In the genomic region with DNA sequence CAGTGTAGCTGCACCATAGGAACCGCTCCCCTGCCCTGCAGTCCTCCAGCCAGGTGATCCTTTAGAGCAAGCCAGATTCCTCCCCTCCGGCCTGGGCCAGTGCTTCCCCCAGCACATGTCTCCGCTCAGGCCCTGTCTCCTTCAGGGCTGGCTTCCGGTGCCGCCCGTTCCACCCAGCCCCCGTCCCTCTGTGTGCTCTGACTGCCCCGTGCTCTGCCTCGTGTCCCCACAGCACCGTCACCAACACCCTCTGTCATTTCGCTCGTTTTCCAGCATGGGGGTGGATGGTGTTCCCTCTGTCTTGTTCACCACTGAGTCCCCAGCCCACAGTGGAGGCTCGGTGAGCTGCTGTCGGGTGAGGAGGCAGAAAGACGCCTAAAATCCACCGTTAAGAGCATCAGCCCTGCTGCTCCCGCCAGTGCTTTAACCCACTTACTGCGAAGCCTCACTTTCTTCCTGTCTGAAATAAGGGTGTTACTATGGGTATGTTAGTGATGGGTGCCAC, we compare ENCODE assay signal across 8 cellular contexts. TPM values are rescaled to one million over a fixed set of nuclear protein-coding genes. Genes with fewer than 3 reads are reported as not detected.
DNase-seq lines count a peak whose midpoint lies in the region; ATAC-seq and TF ChIP-seq lines count a peak whose summit lies in the region.

No MANE protein-coding gene starts in this region.

- H3K27me3 ChIP-seq in Peyer's patch (no peaks in the 10 kb centered on the region), hepatocyte (no peaks in the 10 kb centered on the region), smooth muscle cell (ENCODE audit: low read depth) (no peaks in the 10 kb centered on the region)

- peaks cover 0 to 13% (median 0%) of the 10 kb centered on the region in 3 donors for H3K36me3 ChIP-seq in Peyer's patch
- H3K36me3 ChIP-seq in hepatocyte (replicated peaks; ENCODE audit: insufficient read depth, low read depth), result no peaks in the 10 kb centered on the region
- H3K36me3 ChIP-seq in smooth muscle cell (ENCODE audit: low read depth), result peaks cover 4% of the 10 kb centered on the region

- whole genome bisulfite sequencing in hepatocyte (ENCODE audit: low lambda C conversion rate, missing lambda C conversion rate), result 51% methylated on average over 15 of the region's 18 CpGs
- WGBS in smooth muscle cell (ENCODE audit: low lambda C conversion rate), result 31% methylated on average over 18 of the region's 18 CpGs

- H4K20me1 ChIP-seq in hepatocyte (ENCODE audit: insufficient read depth, poor library complexity, severe bottlenecking), result peaks cover 25% of the 10 kb centered on the region
- H4K20me1 ChIP-seq in smooth muscle cell (ENCODE audit: low read depth), result peaks cover 77% of the 10 kb centered on the region

- in situ Hi-C loops in G401 (cut with HindIII; ENCODE audit: low sequenced_read_pairs), result no loop called here

- H3K9me3 ChIP-seq in Peyer's patch, result no peaks in the 10 kb centered on the region
- H3K9me3 ChIP-seq in hepatocyte (ENCODE audit: low read depth), result no peaks in the 10 kb centered on the region
- no peaks in the 10 kb centered on the region for H3K9me3 ChIP-seq in smooth muscle cell (replicated peaks; ENCODE audit: low read depth)

- no peak for TF ChIP-seq POLR2A in Peyer's patch (IDR thresholded peaks at IDR 0.05)

- H3K4me1 ChIP-seq in Peyer's patch (peaks cover 12 to 71% (median 50%) of the 10 kb centered on the region in 4 donors), hepatocyte (ENCODE audit: insufficient read depth) (peaks cover 58% of the 10 kb centered on the region), smooth muscle cell (ENCODE audit: low read depth) (peaks cover 63% of the 10 kb centered on the region)

- H3K4me2 ChIP-seq in hepatocyte (peak overlapping the region; percentile 22), smooth muscle cell (peak overlapping the region; percentile 78)

- H3K9ac ChIP-seq in smooth muscle cell (ENCODE audit: low read depth), result peak overlapping the region; percentile 11

- DNase-seq in G401 (ENCODE audit: low spot score) (peak; percentile 49), Peyer's patch (peak in 2 of 3 donors; percentile 55 to 79), hepatocyte (ENCODE audit: low spot score) (no peak), smooth muscle cell (lab: John Stamatoyannopoulos, UW; ENCODE audit: unreplicated experiment) (no peak)
- peak; percentile 56 for DNase-seq in activated naive CD4-positive, alpha-beta T cell treated with anti-CD3 and anti-CD28 coated beads, Interleukin-2, amount 50 U/mL, for 16 hours

- H3K79me2 ChIP-seq in hepatocyte, result peaks cover 88% of the 10 kb centered on the region
- H3K79me2 ChIP-seq in smooth muscle cell (ENCODE audit: low read depth), result peaks cover 96% of the 10 kb centered on the region

- H2AFZ ChIP-seq in hepatocyte (no peak overlapping the region), smooth muscle cell (ENCODE audit: low read depth) (no peak overlapping the region)

- no peak for ATAC-seq in GM18873 (IDR thresholded peaks at IDR 0.05; ENCODE audit: low FRiP score, unreplicated experiment)
- ATAC-seq in HG02884 (IDR thresholded peaks at IDR 0.05; ENCODE audit: unreplicated experiment), result no peak
- no peak for ATAC-seq in GM19467 (IDR thresholded peaks at IDR 0.05; ENCODE audit: unreplicated experiment)

- H3F3A ChIP-seq in smooth muscle cell (ENCODE audit: low read depth), result peaks cover 5% of the 10 kb centered on the region

- H3K27ac ChIP-seq in Peyer's patch (peak overlapping the region; percentile 66 to 83 (median 78)), hepatocyte (peak overlapping the region; percentile 94), smooth muscle cell (ENCODE audit: low read depth) (peak overlapping the region; percentile 85)

- H3K4me3 ChIP-seq in Peyer's patch (peak overlapping the region in 3 of 4 donors; percentile 6 to 29 (median 7)), hepatocyte (no peak overlapping the region), smooth muscle cell (no peak overlapping the region)

- no peaks in the 10 kb centered on the region for H3K9me2 ChIP-seq in hepatocyte (replicated peaks; ENCODE audit: insufficient read depth)

- TF ChIP-seq CTCF in Peyer's patch (IDR thresholded peaks at IDR 0.05) (no peak), hepatocyte (IDR thresholded peaks at IDR 0.05; ENCODE audit: poor library complexity) (no peak), smooth muscle cell (IDR thresholded peaks at IDR 0.05; ENCODE audit: borderline replicate concordance, insufficient read depth, poor library complexity, severe bottlenecking) (no peak)

RNA-seq across cellular contexts. Expression of gene TSSK6, which starts 54.5 kb away (rescaled TPM):
- total RNA-seq in G401 (2014; rRNA removed; shearing (Covaris generic)), result 2.4 and 8.3 TPM in 2 replicates
- total RNA-seq in Peyer's patch (10 to 100 TPM in 2 of 4 donors, 1 to 10 TPM in 2; 3.0 to 14.0 (median 10.0) TPM), hepatocyte (0.87 and 1.1 TPM in 2 replicates), smooth muscle cell (1.3 and 5.4 TPM in 2 replicates)
- polyA plus RNA-seq in hepatocyte (1.3 TPM in 1 of 2 replicates, not detected in the other), smooth muscle cell (0.31 and 0.49 TPM in 2 replicates)

RNA-seq across cellular contexts. Expression of gene NDUFA13, which starts 55.2 kb away (rescaled TPM):
- 182 and 261 TPM in 2 replicates for total RNA-seq in G401 (2014; rRNA removed; shearing (Covaris generic))
- 100 to 1,000 TPM in 3 of 4 donors, 10 to 100 TPM in 1; 40.7 to 188 (median 126) TPM for total RNA-seq in Peyer's patch
- 46.3 and 80.4 TPM in 2 replicates for total RNA-seq in hepatocyte
- polyA plus RNA-seq in hepatocyte, result 598 and 615 TPM in 2 replicates
- total RNA-seq in smooth muscle cell, result 42.3 and 51.8 TPM in 2 replicates
- polyA plus RNA-seq in smooth muscle cell, result 559 and 575 TPM in 2 replicates

RNA-seq across cellular contexts. Expression of gene GATAD2A, which starts 55.3 kb away (rescaled TPM):
- total RNA-seq in G401 (2014; rRNA removed; shearing (Covaris generic)), result 47.2 and 80.3 TPM in 2 replicates
- total RNA-seq in Peyer's patch (10 to 100 TPM; 67.8 to 99.9 (median 79.8) TPM), hepatocyte (28.0 and 35.7 TPM in 2 replicates), smooth muscle cell (26.8 and 27.1 TPM in 2 replicates)
- polyA plus RNA-seq in hepatocyte (31.4 and 35.3 TPM in 2 replicates), smooth muscle cell (27.0 and 38.3 TPM in 2 replicates)

Comparison
In these comparisons a context has a peak if more than half of its experiments do, and no peak if none do; other contexts are left out.
1. DNase-seq: peak in G401 (single experiment), Peyer's patch (2 of 3) and activated naive CD4-positive, alpha-beta T cell treated with anti-CD3 and anti-CD28 coated beads, Interleukin-2, amount 50 U/mL, for 16 hours (single experiment); none in hepatocyte (single experiment) and smooth muscle cell (single experiment).
2. H3K4me3 ChIP-seq: peak in Peyer's patch (3 of 4); none in hepatocyte (single experiment) and smooth muscle cell (single experiment).
3. Peak in every context shown above with its lines, with median percentiles within 50 percentile points of each other: H3K27ac ChIP-seq.